ENCODE assay signal across 8 cellular contexts in the genomic region with DNA sequence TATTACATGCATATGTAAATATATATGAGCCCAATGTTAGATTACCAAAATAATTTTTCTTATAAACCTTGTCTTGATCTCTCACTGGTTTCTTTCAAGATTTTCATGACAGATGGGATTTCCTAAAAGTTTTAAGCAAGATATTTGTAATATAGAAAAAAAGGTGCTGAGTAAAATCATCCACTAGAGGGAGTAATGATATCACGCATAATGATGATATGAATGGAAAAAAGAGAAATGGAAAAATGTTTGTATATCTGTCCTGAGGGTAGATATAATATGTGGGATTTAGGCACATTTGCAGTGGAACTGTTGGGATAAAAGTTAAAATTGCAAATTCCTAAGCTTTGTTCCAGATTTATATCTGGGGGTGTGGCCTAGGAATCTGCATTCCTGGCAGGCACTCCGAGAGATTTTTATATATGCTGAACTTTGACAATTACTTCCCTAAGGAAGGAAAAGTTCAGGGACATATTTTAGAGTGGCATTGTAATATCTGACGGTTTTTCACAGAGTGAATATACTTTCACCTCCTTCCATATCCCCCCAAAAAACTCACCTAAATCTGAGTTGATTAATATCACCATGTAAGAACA.
DNase-seq lines count a peak whose midpoint lies in the region; ATAC-seq, FAIRE-seq and TF ChIP-seq lines count a peak whose summit lies in the region.

No MANE protein-coding gene starts in this region.

- H3K9me3 ChIP-seq in CD4-positive, CD25-positive, alpha-beta regulatory T cell (ENCODE audit: control insufficient read depth in 2 of 2, low read length in 2 of 2): no peaks in the 10 kb centered on the region
- no peaks in the 10 kb centered on the region for H3K9me3 ChIP-seq in kidney (ENCODE audit: control insufficient read depth in 1 of 2, low read length in 2 of 2)

- H3K27ac Mint-ChIP-seq in CD4-positive, CD25-positive, alpha-beta regulatory T cell: no peak overlapping the region
- H3K27ac Mint-ChIP-seq in activated T-helper 1 cell treated with anti-CD3 and anti-CD28 coated beads, Interleukin-12 subunit alpha, Interleukin-12 subunit beta, Interleukin-2, Interleukin-4 antibody, amounts not matched to agents 30 ng/mL and 10 ng/mL and 1 ng/mL, durations not matched to agents 14 hours and 24 hours and 36 hours: no peak overlapping the region

- peaks cover 0 to 5% (median 0%) of the 10 kb centered on the region in 7 donors for H3K9me3 Mint-ChIP-seq in CD4-positive, CD25-positive, alpha-beta regulatory T cell
- H3K9me3 Mint-ChIP-seq in activated T-helper 1 cell treated with anti-CD3 and anti-CD28 coated beads, Interleukin-12 subunit alpha, Interleukin-12 subunit beta, Interleukin-2, Interleukin-4 antibody, amounts not matched to agents 30 ng/mL and 10 ng/mL and 1 ng/mL, durations not matched to agents 14 hours and 24 hours and 36 hours: no peaks in the 10 kb centered on the region

- no peaks in the 10 kb centered on the region for H3K36me3 ChIP-seq in CD4-positive, CD25-positive, alpha-beta regulatory T cell (ENCODE audit: control insufficient read depth, insufficient read depth, low read length)
- no peaks in the 10 kb centered on the region for H3K36me3 ChIP-seq in kidney (ENCODE audit: control insufficient read depth in 1 of 2, insufficient read depth in 2 of 2, low read length in 2 of 2)

- H3K36me3 Mint-ChIP-seq in CD4-positive, CD25-positive, alpha-beta regulatory T cell: no peaks in the 10 kb centered on the region
- H3K36me3 Mint-ChIP-seq in activated T-helper 1 cell treated with anti-CD3 and anti-CD28 coated beads, Interleukin-12 subunit alpha, Interleukin-12 subunit beta, Interleukin-2, Interleukin-4 antibody, amounts not matched to agents 30 ng/mL and 10 ng/mL and 1 ng/mL, durations not matched to agents 14 hours and 24 hours and 36 hours (ENCODE audit: low read depth): no peaks in the 10 kb centered on the region

- TF ChIP-seq RAD21 in Ishikawa (IDR thresholded peaks at IDR 0.05; ENCODE audit: low read depth): peak; percentile 74

- no peak overlapping the region for H3K9ac ChIP-seq in kidney (ENCODE audit: low read length in 2 of 2)

- no peak for TF ChIP-seq EP300 in Ishikawa (IDR thresholded peaks at IDR 0.05; ENCODE audit: borderline replicate concordance)

- peaks cover 5% of the 10 kb centered on the region for H3K27me3 Mint-ChIP-seq in CD4-positive, CD25-positive, alpha-beta regulatory T cell
- H3K27me3 Mint-ChIP-seq in activated T-helper 1 cell treated with anti-CD3 and anti-CD28 coated beads, Interleukin-12 subunit alpha, Interleukin-12 subunit beta, Interleukin-2, Interleukin-4 antibody, amounts not matched to agents 30 ng/mL and 10 ng/mL and 1 ng/mL, durations not matched to agents 14 hours and 24 hours and 36 hours (ENCODE audit: insufficient read depth): peaks cover 3% of the 10 kb centered on the region

- H3K4me1 ChIP-seq in CD4-positive, CD25-positive, alpha-beta regulatory T cell (ENCODE audit: control insufficient read depth, insufficient read depth, low read length, poor library complexity, severe bottlenecking): peaks cover 30% of the 10 kb centered on the region
- no peaks in the 10 kb centered on the region for H3K4me1 ChIP-seq in kidney (ENCODE audit: control insufficient read depth in 1 of 2, insufficient read depth in 1 of 2, low read depth in 1 of 2, low read length in 2 of 2)

- no peak for ATAC-seq in CD4-positive, CD25-positive, alpha-beta regulatory T cell (ENCODE audit: low read depth in 2 of 2)
- ATAC-seq in GM18861 (IDR thresholded peaks at IDR 0.05; ENCODE audit: unreplicated experiment): no peak

- peak in 2 of 3 donors; percentile 45 to 47 for DNase-seq in CD4-positive, CD25-positive, alpha-beta regulatory T cell
- DNase-seq in kidney (no peak), middle frontal gyrus (ENCODE audit: extremely low spot score, low spot score) (no peak), retina (no peak)
- DNase-seq in activated T-helper 1 cell treated with anti-CD3 and anti-CD28 coated beads, Interleukin-12 subunit alpha, Interleukin-12 subunit beta, Interleukin-2, Interleukin-4 antibody, amounts not matched to agents 30 ng/mL and 10 ng/mL and 1 ng/mL, durations not matched to agents 14 hours and 24 hours and 36 hours (ENCODE audit: low spot score): no peak

- TF ChIP-seq CTCF in VCaP (conservative IDR thresholded peaks at IDR 0.05) (peak; percentile 91), kidney (IDR thresholded peaks at IDR 0.05; ENCODE audit: borderline replicate concordance, extremely low read depth, insufficient read depth) (peak; percentile 35)

- no peak overlapping the region for H3K27ac ChIP-seq in CD4-positive, CD25-positive, alpha-beta regulatory T cell (ENCODE audit: insufficient read depth, low read length, poor library complexity, severe bottlenecking)
- H3K27ac ChIP-seq in VCaP: no peak overlapping the region
- no peak overlapping the region for H3K27ac ChIP-seq in kidney (ENCODE audit: low read depth in 2 of 2, low read length in 2 of 2)

- H3K4me3 ChIP-seq in CD4-positive, CD25-positive, alpha-beta regulatory T cell (ENCODE audit: low read depth, low read length): no peak overlapping the region
- no peak overlapping the region for H3K4me3 ChIP-seq in kidney (ENCODE audit: low read length in 2 of 2)

- FAIRE-seq in kidney (lab: Jason Lieb, UNC): peak; percentile 89

- peaks cover 24 to 45% (median 36%) of the 10 kb centered on the region in 4 donors for H3K4me1 Mint-ChIP-seq in CD4-positive, CD25-positive, alpha-beta regulatory T cell
- H3K4me1 Mint-ChIP-seq in activated T-helper 1 cell treated with anti-CD3 and anti-CD28 coated beads, Interleukin-12 subunit alpha, Interleukin-12 subunit beta, Interleukin-2, Interleukin-4 antibody, amounts not matched to agents 30 ng/mL and 10 ng/mL and 1 ng/mL, durations not matched to agents 14 hours and 24 hours and 36 hours (ENCODE audit: low read depth): peaks cover 22% of the 10 kb centered on the region

- H3K4me3 Mint-ChIP-seq in CD4-positive, CD25-positive, alpha-beta regulatory T cell: peak overlapping the region in 1 of 4 donors; percentile 9
- no peak overlapping the region for H3K4me3 Mint-ChIP-seq in activated T-helper 1 cell treated with anti-CD3 and anti-CD28 coated beads, Interleukin-12 subunit alpha, Interleukin-12 subunit beta, Interleukin-2, Interleukin-4 antibody, amounts not matched to agents 30 ng/mL and 10 ng/mL and 1 ng/mL, durations not matched to agents 14 hours and 24 hours and 36 hours

- intact Hi-C loops in kidney (cut with DNase I): no loop called here
- intact Hi-C loops in activated T-helper 1 cell treated with anti-CD3 and anti-CD28 coated beads, Interleukin-12 subunit alpha, Interleukin-12 subunit beta, Interleukin-2, Interleukin-4 antibody, amounts not matched to agents 30 ng/mL and 10 ng/mL and 1 ng/mL, durations not matched to agents 14 hours and 24 hours and 36 hours (cut with micrococcal nuclease): loop anchor here (1.0 kb wide), 2 partner anchors 126 to 200 kb away; no protein-coding TSS in a partner anchor

- H3K27me3 ChIP-seq in CD4-positive, CD25-positive, alpha-beta regulatory T cell (ENCODE audit: control insufficient read depth, insufficient read depth, low read length): no peaks in the 10 kb centered on the region

TF ChIP-seq in Ishikawa, 13 proteins besides CTCF, POLR2A, EP300 and RAD21:
- TF ChIP-seq CREB1 (IDR thresholded peaks at IDR 0.05; ENCODE audit: low read depth) (no peak), YY1 (IDR thresholded peaks at IDR 0.05; ENCODE audit: low read depth) (no peak), TCF12 (IDR thresholded peaks at IDR 0.05; ENCODE audit: low read depth) (no peak)

Comparison
In these comparisons a context has a peak if more than half of its experiments do, and no peak if none do; other contexts are left out.
1. DNase-seq: peak in CD4-positive, CD25-positive, alpha-beta regulatory T cell (2 of 3); none in kidney (single experiment), middle frontal gyrus (single experiment), activated T-helper 1 cell treated with anti-CD3 and anti-CD28 coated beads, Interleukin-12 subunit alpha, Interleukin-12 subunit beta, Interleukin-2, Interleukin-4 antibody, amounts not matched to agents 30 ng/mL and 10 ng/mL and 1 ng/mL, durations not matched to agents 14 hours and 24 hours and 36 hours (single experiment) and retina (single experiment).